8 cellular contexts compared by ENCODE assay signal in genomic region chr5:59813761-59814562, GRCh38.
A peak's percentile ranks its signal among the peaks of the same experiment; 100 is the strongest.
DNase-seq lines count a peak whose midpoint lies in the region; ATAC-seq and TF ChIP-seq lines count a peak whose summit lies in the region.

No MANE protein-coding gene starts in this region.

- peaks cover 4% of the 10 kb centered on the region for H3K4me1 Mint-ChIP-seq in activated T-helper 17 cell treated with anti-CD3 and anti-CD28 coated beads, Interleukin-2, amount 50 U/mL, for 72 hours

- no peak for TF ChIP-seq POLR2A in testis (IDR thresholded peaks at IDR 0.05)

- H3K4me1 ChIP-seq in iPS-15b (ENCODE audit: control insufficient read depth, insufficient read depth, low read length) (no peaks in the 10 kb centered on the region), testis (no peaks in the 10 kb centered on the region)

- TF ChIP-seq CTCF in AG09309 (IDR thresholded peaks at IDR 0.05; ENCODE audit: control insufficient read depth, insufficient read depth, low read depth, low read length, missing control alignments), result peak; percentile 41
- TF ChIP-seq CTCF in GM12873 (IDR thresholded peaks at IDR 0.05; ENCODE audit: insufficient read depth, low read depth, low read length, missing control alignments), result peak; percentile 60
- TF ChIP-seq CTCF in testis (IDR thresholded peaks at IDR 0.05), result peak; percentile 30 to 44 (median 36)

- ATAC-seq in HG03103 (IDR thresholded peaks at IDR 0.05; ENCODE audit: low read depth, unreplicated experiment) (peak; percentile 53), GM18873 (IDR thresholded peaks at IDR 0.05; ENCODE audit: low FRiP score, unreplicated experiment) (no peak)
- ATAC-seq in activated T-helper 17 cell treated with anti-CD3 and anti-CD28 coated beads, Interleukin-2, amount 50 U/mL, for 72 hours (replicated peaks), result peak; percentile 50

- H3K27me3 Mint-ChIP-seq in activated T-helper 17 cell treated with anti-CD3 and anti-CD28 coated beads, Interleukin-2, amount 50 U/mL, for 72 hours, result peaks cover 32% of the 10 kb centered on the region

- H3K9me3 ChIP-seq in iPS-15b (ENCODE audit: control insufficient read depth, insufficient read depth, low read length) (no peaks in the 10 kb centered on the region), testis (no peaks in the 10 kb centered on the region)

- no peak overlapping the region for H3K27ac ChIP-seq in testis

- intact Hi-C loops in testis (cut with DNase I; ENCODE audit: low total_unique reads), result no loop called here

- H3K36me3 ChIP-seq in iPS-15b (ENCODE audit: control insufficient read depth, insufficient read depth, low read length) (no peaks in the 10 kb centered on the region), testis (ENCODE audit: low read depth, missing control alignments) (no peaks in the 10 kb centered on the region)

- no peaks in the 10 kb centered on the region for H3K9me3 Mint-ChIP-seq in activated T-helper 17 cell treated with anti-CD3 and anti-CD28 coated beads, Interleukin-2, amount 50 U/mL, for 72 hours

- no peak overlapping the region for H3K27ac Mint-ChIP-seq in activated T-helper 17 cell treated with anti-CD3 and anti-CD28 coated beads, Interleukin-2, amount 50 U/mL, for 72 hours

- no peak overlapping the region for H3K9ac ChIP-seq in iPS-15b (ENCODE audit: low read depth, low read length)

- DNase-seq in AG09309 (ENCODE audit: low read depth) (no peak), NCI-H2227 (lab: John Stamatoyannopoulos, UW; ENCODE audit: unreplicated experiment) (peak; percentile 47), testis (peak; percentile 61)

- no peaks in the 10 kb centered on the region for H3K27me3 ChIP-seq in iPS-15b (ENCODE audit: control insufficient read depth, insufficient read depth, low read length)
- H3K27me3 ChIP-seq in testis, result no peaks in the 10 kb centered on the region

- H3K36me3 Mint-ChIP-seq in activated T-helper 17 cell treated with anti-CD3 and anti-CD28 coated beads, Interleukin-2, amount 50 U/mL, for 72 hours (ENCODE audit: low read depth), result no peaks in the 10 kb centered on the region

- 33 to 40% methylated on average over 7 to 8 of the region's 8 CpGs for WGBS in testis, 2 donors

- H3K4me3 Mint-ChIP-seq in activated T-helper 17 cell treated with anti-CD3 and anti-CD28 coated beads, Interleukin-2, amount 50 U/mL, for 72 hours, result no peak overlapping the region

- H3K4me3 ChIP-seq in AG09309 (ENCODE audit: control insufficient read depth, low read depth, low read length) (no peak overlapping the region), iPS-15b (ENCODE audit: low read depth, low read length) (peak overlapping the region; percentile 40), testis (no peak overlapping the region)
